8 cellular contexts compared by ENCODE assay signal in genomic region chr7:94276797-94277196, GRCh38.
DNase-seq lines count a peak whose midpoint lies in the region; ATAC-seq, FAIRE-seq and TF ChIP-seq lines count a peak whose summit lies in the region.

No MANE protein-coding gene starts in this region.

- no peak overlapping the region for H3K18ac ChIP-seq in H9 (ENCODE audit: insufficient read length, low read depth, low read length)

- peaks cover 6% of the 10 kb centered on the region for H3K27me3 Mint-ChIP-seq in H9 (ENCODE audit: low read depth)
- peaks cover 4% of the 10 kb centered on the region for H3K27me3 Mint-ChIP-seq in activated CD4-positive, alpha-beta T cell treated with anti-CD3 and anti-CD28 coated beads, Interleukin-2, amount 10 ng/mL, durations not matched to agents 7 days and 5 days

- H3K4me1 Mint-ChIP-seq in H9, result no peaks in the 10 kb centered on the region
- H3K4me1 Mint-ChIP-seq in activated CD4-positive, alpha-beta T cell treated with anti-CD3 and anti-CD28 coated beads, Interleukin-2, amount 10 ng/mL, durations not matched to agents 7 days and 5 days, result no peaks in the 10 kb centered on the region

- no peak overlapping the region for H3K4ac ChIP-seq in H9 (ENCODE audit: low read depth, low read length)

- H3K27me3 ChIP-seq in BJ (ENCODE audit: control insufficient read depth, insufficient read depth, low read length), result no peaks in the 10 kb centered on the region
- H3K27me3 ChIP-seq in H9 (ENCODE audit: insufficient read depth, low read length), result no peaks in the 10 kb centered on the region
- no peaks in the 10 kb centered on the region for H3K27me3 ChIP-seq in PC-9 (ENCODE audit: insufficient read depth, low read depth)
- H3K27me3 ChIP-seq in cardiac muscle cell, result no peaks in the 10 kb centered on the region
- no peaks in the 10 kb centered on the region for H3K27me3 ChIP-seq in small intestine (ENCODE audit: control insufficient read depth in 2 of 2, insufficient read depth in 2 of 2, low read length in 2 of 2)

- H3K14ac ChIP-seq in H9 (ENCODE audit: insufficient read depth, low read length), result no peak overlapping the region

- H4K5ac ChIP-seq in H9 (ENCODE audit: insufficient read length, low read depth, low read length), result no peak overlapping the region

- TF ChIP-seq CTCF in BJ (IDR thresholded peaks at IDR 0.05; ENCODE audit: insufficient read depth, low read depth, low read length), result peak; percentile 59
- TF ChIP-seq CTCF in H9 (conservative IDR thresholded peaks at IDR 0.05), result peak; percentile 55
- peak; percentile 49 for TF ChIP-seq CTCF in PC-9 (conservative IDR thresholded peaks at IDR 0.05)
- peak; percentile 27 for TF ChIP-seq CTCF in cardiac muscle cell (IDR thresholded peaks at IDR 0.05; ENCODE audit: low read depth, low read length)

- H3K4me2 ChIP-seq in H9 (ENCODE audit: insufficient read depth, insufficient read length, low read length) (no peak overlapping the region), PC-9 (no peak overlapping the region)

- DNase-seq in BJ (ENCODE audit: low read depth) (no peak), H9 (no peak), PC-9 (peak in 1 of 2 experiments; percentile 12), cardiac muscle cell (ENCODE audit: low read depth in 1 of 2, low spot score in 1 of 2) (peak; percentile 30 to 62), small intestine (no peak)
- DNase-seq in activated CD4-positive, alpha-beta T cell treated with anti-CD3 and anti-CD28 coated beads, Interleukin-2, amount 10 ng/mL, durations not matched to agents 7 days and 5 days, result no peak

- H3K23ac ChIP-seq in H9 (ENCODE audit: insufficient read length, low read depth, low read length), result no peak overlapping the region

- H4K20me1 ChIP-seq in H9 (ENCODE audit: control insufficient read depth, insufficient read depth, insufficient read length), result no peaks in the 10 kb centered on the region
- H4K20me1 ChIP-seq in PC-9 (ENCODE audit: insufficient read depth), result no peaks in the 10 kb centered on the region

- no peaks in the 10 kb centered on the region for H3K9me3 Mint-ChIP-seq in H9
- no peaks in the 10 kb centered on the region for H3K9me3 Mint-ChIP-seq in activated CD4-positive, alpha-beta T cell treated with anti-CD3 and anti-CD28 coated beads, Interleukin-2, amount 10 ng/mL, durations not matched to agents 7 days and 5 days

- H3K36me3 Mint-ChIP-seq in H9 (ENCODE audit: insufficient read depth in 1 of 3, low read depth in 3 of 3), result no peaks in the 10 kb centered on the region; a peak in 1 of 7 replicates
- H3K36me3 Mint-ChIP-seq in activated CD4-positive, alpha-beta T cell treated with anti-CD3 and anti-CD28 coated beads, Interleukin-2, amount 10 ng/mL, durations not matched to agents 7 days and 5 days (ENCODE audit: low read depth), result no peaks in the 10 kb centered on the region

- no peak overlapping the region for H2BK5ac ChIP-seq in H9 (ENCODE audit: insufficient read length, low read length)

- H3K27ac Mint-ChIP-seq in H9, result no peak overlapping the region
- H3K27ac Mint-ChIP-seq in activated CD4-positive, alpha-beta T cell treated with anti-CD3 and anti-CD28 coated beads, Interleukin-2, amount 10 ng/mL, durations not matched to agents 7 days and 5 days, result no peak overlapping the region

- no peak for FAIRE-seq in small intestine (lab: Jason Lieb, UNC)

- H3K9me3 ChIP-seq in H9 (ENCODE audit: control insufficient read depth, low read depth, low read length) (no peaks in the 10 kb centered on the region), PC-9 (ENCODE audit: insufficient read depth, low read depth) (no peaks in the 10 kb centered on the region), cardiac muscle cell (ENCODE audit: low read depth) (no peaks in the 10 kb centered on the region), small intestine (ENCODE audit: control insufficient read depth, low read depth) (no peaks in the 10 kb centered on the region)

- H2AFZ ChIP-seq in H9 (ENCODE audit: low read length) (no peak overlapping the region), PC-9 (no peak overlapping the region)

- H3K79me2 ChIP-seq in H9 (ENCODE audit: insufficient read depth, low read length), result no peaks in the 10 kb centered on the region
- no peaks in the 10 kb centered on the region for H3K79me2 ChIP-seq in PC-9 (ENCODE audit: low read depth)

- H3K36me3 ChIP-seq in BJ (ENCODE audit: control insufficient read depth, insufficient read depth, low read length) (no peaks in the 10 kb centered on the region), PC-9 (ENCODE audit: low read depth) (no peaks in the 10 kb centered on the region), cardiac muscle cell (no peaks in the 10 kb centered on the region), small intestine (ENCODE audit: control insufficient read depth in 2 of 2, insufficient read depth in 2 of 2, low read length in 2 of 2) (no peaks in the 10 kb centered on the region)

- WGBS in H9 (ENCODE audit: extremely low coverage, insufficient read length, low lambda C conversion rate), result no CpG with 5 or more reads among the region's 1 CpG
- WGBS in small intestine, 3 donors, result 6 to 17% (median 7%) methylated on average over 1 of the region's 1 CpG

- no peak overlapping the region for H3K4me3 ChIP-seq in BJ (ENCODE audit: low read depth, low read length)
- H3K4me3 ChIP-seq in PC-9, result no peak overlapping the region
- no peak overlapping the region for H3K4me3 ChIP-seq in cardiac muscle cell
- H3K4me3 ChIP-seq in small intestine (ENCODE audit: low read depth in 1 of 2, low read length in 2 of 2), result no peak overlapping the region

- no peak for ATAC-seq in HG02763 (IDR thresholded peaks at IDR 0.05; ENCODE audit: unreplicated experiment)
- no peak for ATAC-seq in GM21390 (IDR thresholded peaks at IDR 0.05; ENCODE audit: unreplicated experiment)

- H2AK5ac ChIP-seq in H9 (ENCODE audit: insufficient read length, low read length), result no peak overlapping the region

- H2BK120ac ChIP-seq in H9 (ENCODE audit: low read depth, low read length, poor library complexity, severe bottlenecking), result no peak overlapping the region

- H2BK12ac ChIP-seq in H9 (ENCODE audit: insufficient read length, low read depth, low read length), result no peak overlapping the region

- H3K9ac ChIP-seq in H9 (ENCODE audit: extremely low read depth, insufficient read length, low read length), result no peak overlapping the region

- CTCF ChIA-PET in BJ (lab: Yijun Ruan, JAX), result interaction anchor here (0.8 to 2.9 kb wide), 9 partner anchors 10 to 479 kb away, joined by 3 to 15 read pairs (median 4); partner anchors contain the start of gene GNGT1
- CTCF ChIA-PET in PC-9 (lab: Charles Lee), result interaction anchor here (0.6 to 1.0 kb wide), 2 partner anchors 376 to 1236 kb away, joined by 3 read pairs; no protein-coding TSS in a partner anchor
- CTCF ChIA-PET in activated CD4-positive, alpha-beta T cell treated with anti-CD3 and anti-CD28 coated beads, Interleukin-2, amount 10 ng/mL, durations not matched to agents 7 days and 5 days (lab: Charles Lee), result no interaction called here

- H2BK15ac ChIP-seq in H9 (ENCODE audit: low read depth, low read length), result no peak overlapping the region

- no peaks in the 10 kb centered on the region for H3K9me2 ChIP-seq in PC-9 (ENCODE audit: insufficient read depth)

- H3K56ac ChIP-seq in H9 (ENCODE audit: insufficient read length, low read depth, low read length), result no peak overlapping the region

- no peaks in the 10 kb centered on the region for H3F3A ChIP-seq in PC-9 (ENCODE audit: insufficient read depth, low read depth)

- no peaks in the 10 kb centered on the region for H3K23me2 ChIP-seq in H9 (ENCODE audit: insufficient read length, low read depth, low read length, poor library complexity, severe bottlenecking)

- no peaks in the 10 kb centered on the region for H3K79me1 ChIP-seq in H9 (ENCODE audit: insufficient read depth, low read depth, low read length, poor library complexity, severe bottlenecking)

- no peak overlapping the region for H4K91ac ChIP-seq in H9 (ENCODE audit: insufficient read length, low read depth, low read length)

- no peak overlapping the region for H2BK20ac ChIP-seq in H9 (ENCODE audit: low read depth, low read length, poor library complexity, severe bottlenecking)

- no TSS peak for BruUV-seq in PC-9 (replicated peaks; lab: Mats Ljungman, UMichigan)

- H3K27ac ChIP-seq in H9 (ENCODE audit: insufficient read length, low read depth, low read length) (no peak overlapping the region), PC-9 (no peak overlapping the region), cardiac muscle cell (peak overlapping the region; percentile 36), small intestine (ENCODE audit: low read depth in 1 of 2, low read length in 1 of 2) (no peak overlapping the region)

- intact Hi-C loops in PC-9 (cut with micrococcal nuclease; ENCODE audit: unreplicated experiment), result loop anchor here (2.0 to 10.0 kb wide), 5 partner anchors 190 to 1032 kb away; partner anchors contain the start of genes BET1 and TFPI2

- H3T11ph ChIP-seq in H9 (ENCODE audit: low read length), result no peak overlapping the region

- H3K4me1 ChIP-seq in H9 (ENCODE audit: insufficient read depth, low read length) (no peaks in the 10 kb centered on the region), PC-9 (replicated peaks; ENCODE audit: insufficient read depth) (no peaks in the 10 kb centered on the region), cardiac muscle cell (ENCODE audit: low read depth) (peaks cover 35% of the 10 kb centered on the region), small intestine (ENCODE audit: control insufficient read depth in 2 of 2, insufficient read depth in 1 of 2, low read depth in 1 of 2, low read length in 1 of 2) (no peaks in the 10 kb centered on the region)

- H4K8ac ChIP-seq in H9 (replicated peaks; ENCODE audit: insufficient read length, low read depth, low read length), result no peak overlapping the region

- H3K4me3 Mint-ChIP-seq in H9, result no peak overlapping the region
- no peak overlapping the region for H3K4me3 Mint-ChIP-seq in activated CD4-positive, alpha-beta T cell treated with anti-CD3 and anti-CD28 coated beads, Interleukin-2, amount 10 ng/mL, durations not matched to agents 7 days and 5 days

- POLR2A ChIA-PET in BJ (lab: Charles Lee), result no interaction called here
- POLR2A ChIA-PET in PC-9 (lab: Charles Lee; ENCODE audit: unreplicated experiment), result no interaction called here
- POLR2A ChIA-PET in activated CD4-positive, alpha-beta T cell treated with anti-CD3 and anti-CD28 coated beads, Interleukin-2, amount 10 ng/mL, durations not matched to agents 7 days and 5 days (lab: Charles Lee), result no interaction called here

Comparison
In these comparisons a context has a peak if more than half of its experiments do, and no peak if none do; other contexts are left out.
1. DNase-seq: peak in cardiac muscle cell (2 of 2); none in BJ (single experiment), H9 (single experiment), small intestine (single experiment) and activated CD4-positive, alpha-beta T cell treated with anti-CD3 and anti-CD28 coated beads, Interleukin-2, amount 10 ng/mL, durations not matched to agents 7 days and 5 days (single experiment).
2. Peak in every context shown above with its lines, with median percentiles within 50 percentile points of each other: CTCF ChIP-seq.